Comparison of ENCODE assay signal across 8 cellular contexts in genomic region chr15:44286814-44287555, GRCh38.
DNase-seq lines count a peak whose midpoint lies in the region; ATAC-seq and TF ChIP-seq lines count a peak whose summit lies in the region.

No MANE protein-coding gene starts in this region.

- no peak for TF ChIP-seq CTCF in parathyroid adenoma (IDR thresholded peaks at IDR 0.05)

- peak overlapping the region; percentile 89 for H3K4me2 ChIP-seq in parathyroid adenoma (ENCODE audit: low read length)

- H3K79me2 ChIP-seq in parathyroid adenoma = peaks cover 5% of the 10 kb centered on the region

- H3K4me3 ChIP-seq in effector memory CD4-positive, alpha-beta T cell (ENCODE audit: insufficient read depth, low read depth, low read length, poor library complexity, severe bottlenecking) = peak overlapping the region; percentile 94
- peak overlapping the region; percentile 99 for H3K4me3 ChIP-seq in parathyroid adenoma (ENCODE audit: low read depth, low read length)

- no peaks in the 10 kb centered on the region for H3K27me3 ChIP-seq in effector memory CD4-positive, alpha-beta T cell (replicated peaks; ENCODE audit: control insufficient read depth, insufficient read depth, low read length, poor library complexity, severe bottlenecking)
- H3K27me3 ChIP-seq in parathyroid adenoma (ENCODE audit: control insufficient read depth, insufficient read depth, low read length) = no peaks in the 10 kb centered on the region

- peaks cover 17% of the 10 kb centered on the region for H3K4me1 ChIP-seq in effector memory CD4-positive, alpha-beta T cell (ENCODE audit: control insufficient read depth, insufficient read depth, low read length, poor library complexity, severe bottlenecking)
- peaks cover 4% of the 10 kb centered on the region for H3K4me1 ChIP-seq in parathyroid adenoma

- DNase-seq in DMS53 (lab: John Stamatoyannopoulos, UW) (peak; percentile 48), NCI-H2227 (lab: John Stamatoyannopoulos, UW; ENCODE audit: unreplicated experiment) (peak; percentile 5), Ammon's horn (ENCODE audit: low spot score) (no peak)
- DNase-seq in effector memory CD4-positive, alpha-beta T cell = no peak

- H3K9me3 ChIP-seq in effector memory CD4-positive, alpha-beta T cell (ENCODE audit: control insufficient read depth, low read length) = no peaks in the 10 kb centered on the region
- H3K9me3 ChIP-seq in parathyroid adenoma (ENCODE audit: control insufficient read depth, low read length) = no peaks in the 10 kb centered on the region

- ATAC-seq in GM21515 (IDR thresholded peaks at IDR 0.05; ENCODE audit: unreplicated experiment) = no peak
- ATAC-seq in GM18909 (IDR thresholded peaks at IDR 0.05; ENCODE audit: poor library complexity, unreplicated experiment) = no peak
- no peak for ATAC-seq in GM18861 (IDR thresholded peaks at IDR 0.05; ENCODE audit: unreplicated experiment)

- no peaks in the 10 kb centered on the region for H3K36me3 ChIP-seq in effector memory CD4-positive, alpha-beta T cell (ENCODE audit: control insufficient read depth, insufficient read depth, low read length)
- no peaks in the 10 kb centered on the region for H3K36me3 ChIP-seq in parathyroid adenoma (ENCODE audit: control insufficient read depth, insufficient read depth, low read length)

- H2AFZ ChIP-seq in parathyroid adenoma = peak overlapping the region; percentile 96

- H3K27ac ChIP-seq in effector memory CD4-positive, alpha-beta T cell (ENCODE audit: insufficient read depth, low read length, poor library complexity, severe bottlenecking) = peak overlapping the region; percentile 93
- H3K27ac ChIP-seq in parathyroid adenoma = peak overlapping the region; percentile 97

- no peak overlapping the region for H3K9ac ChIP-seq in parathyroid adenoma

Comparison
In these comparisons a context has a peak if more than half of its experiments do, and no peak if none do; other contexts are left out.
1. DNase-seq: peak in DMS53 (single experiment) and NCI-H2227 (single experiment); none in effector memory CD4-positive, alpha-beta T cell (0 of 3) and Ammon's horn (single experiment).